8 cellular contexts compared by ENCODE assay signal in the genomic region with DNA sequence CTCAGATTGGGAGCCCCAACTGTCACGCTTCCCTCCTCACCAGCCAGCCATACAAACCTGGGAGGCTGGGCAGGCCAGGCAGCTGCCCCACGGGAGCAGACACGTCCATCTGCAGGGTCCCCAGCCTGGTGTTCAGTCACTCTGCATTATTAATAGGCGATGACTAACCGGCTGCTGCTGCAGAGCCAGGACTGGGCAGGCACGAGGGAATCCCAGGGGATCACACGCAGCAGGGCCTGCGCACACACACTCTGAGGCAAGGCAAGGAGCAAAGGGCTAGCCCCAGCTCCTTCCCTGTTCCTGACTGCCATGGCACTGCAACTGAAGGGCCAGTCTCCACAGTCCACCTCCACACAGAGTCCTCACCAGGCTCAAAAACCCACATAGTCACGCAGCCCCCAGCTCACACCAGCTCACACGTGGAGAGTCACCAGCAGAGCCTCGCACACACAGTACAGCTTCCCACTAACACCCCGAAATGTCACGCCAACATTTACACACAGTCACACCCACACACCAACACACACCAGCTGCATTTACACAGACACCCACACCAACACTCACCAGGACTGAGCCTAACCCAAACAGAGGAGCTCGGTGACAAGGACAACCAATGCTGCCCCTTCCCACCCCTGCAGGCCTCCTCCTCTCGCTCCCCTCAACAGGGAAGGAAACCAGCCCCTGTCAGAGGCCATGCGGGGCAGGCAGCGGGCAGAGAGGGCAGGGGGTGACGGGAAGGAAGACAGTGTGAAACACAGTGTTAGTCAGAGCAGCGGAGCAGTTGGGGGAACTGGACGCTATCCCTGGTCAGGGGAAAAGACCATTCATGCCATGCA. TPM values are rescaled to one million over a fixed set of nuclear protein-coding genes. Genes with fewer than 3 reads are reported as not detected.
A peak's percentile ranks its signal among the peaks of the same experiment; 100 is the strongest.
DNase-seq lines count a peak whose midpoint lies in the region; ATAC-seq and TF ChIP-seq lines count a peak whose summit lies in the region.

No MANE protein-coding gene starts in this region.

- no peak for TF ChIP-seq POLR2A in heart left ventricle (IDR thresholded peaks at IDR 0.05)

- H3K36me3 ChIP-seq in SK-N-SH (replicated peaks in 1 of 2; ENCODE audit: control insufficient read depth in 1 of 2, insufficient read depth in 2 of 2, low read length in 1 of 2), result no peaks in the 10 kb centered on the region
- no peaks in the 10 kb centered on the region for H3K36me3 ChIP-seq in heart left ventricle

- peaks cover 36% of the 10 kb centered on the region for H3K27me3 ChIP-seq in SK-N-SH (ENCODE audit: insufficient read depth)
- H3K27me3 ChIP-seq in heart left ventricle, result peaks cover 0 to 8% (median 0%) of the 10 kb centered on the region in 9 donors

- H3K9me3 ChIP-seq in SK-N-SH (no peaks in the 10 kb centered on the region), heart left ventricle (no peaks in the 10 kb centered on the region)

- DNase-seq in GM20000 (ENCODE audit: low spot score), result peak; percentile 43
- DNase-seq in SK-N-SH, result peak; percentile 59
- peak; percentile 81 to 92 (median 87) for DNase-seq in heart left ventricle
- peak; percentile 38 for DNase-seq in stimulated activated naive B cell treated with anti-CD40 and anti-IgM and Interleukin-4, amounts not matched to agents 10 μg/mL and 1 μg/mL and 100 μg/mL, for 72 hours
- no peak for DNase-seq in left colon
- no peak for DNase-seq in NCI-H1048 (lab: John Stamatoyannopoulos, UW)

- H3F3A ChIP-seq in SK-N-SH (replicated peaks; ENCODE audit: insufficient read depth), result no peaks in the 10 kb centered on the region

- H3K9me3 Mint-ChIP-seq in stimulated activated naive B cell treated with anti-CD40 and anti-IgM and Interleukin-4, amounts not matched to agents 10 μg/mL and 1 μg/mL and 100 μg/mL, for 72 hours, result no peaks in the 10 kb centered on the region

- POLR2A ChIA-PET in SK-N-SH (lab: Yijun Ruan, JAX), result no interaction called here

- H2AFZ ChIP-seq in SK-N-SH (ENCODE audit: low read depth), result no peak overlapping the region

- H3K36me3 Mint-ChIP-seq in stimulated activated naive B cell treated with anti-CD40 and anti-IgM and Interleukin-4, amounts not matched to agents 10 μg/mL and 1 μg/mL and 100 μg/mL, for 72 hours, result no peaks in the 10 kb centered on the region

- CTCF ChIA-PET in SK-N-SH (lab: Yijun Ruan, JAX), result interaction anchor here (0.9 to 3.4 kb wide), 8 partner anchors 13 to 226 kb away, joined by 3 to 26 read pairs (median 5); no protein-coding TSS in a partner anchor

- TF ChIP-seq CTCF in GM20000 (IDR thresholded peaks at IDR 0.05; ENCODE audit: extremely low read depth, missing control alignments) (no peak), SK-N-SH (IDR thresholded peaks at IDR 0.05) (no peak), heart left ventricle (IDR thresholded peaks at IDR 0.05) (no peak)

- peak overlapping the region; percentile 27 to 46 for H3K4me3 Mint-ChIP-seq in stimulated activated naive B cell treated with anti-CD40 and anti-IgM and Interleukin-4, amounts not matched to agents 10 μg/mL and 1 μg/mL and 100 μg/mL, for 72 hours

- H3K9me2 ChIP-seq in SK-N-SH, result no peaks in the 10 kb centered on the region

- H3K4me1 ChIP-seq in SK-N-SH (ENCODE audit: control insufficient read depth in 1 of 2, insufficient read depth in 2 of 2, low read depth in 1 of 2, low read length in 1 of 2), result peaks cover 9 to 15% of the 10 kb centered on the region in 2 experiments; a peak in 1 of 4 replicates
- H3K4me1 ChIP-seq in heart left ventricle, result peaks cover 0 to 22% (median 11%) of the 10 kb centered on the region in 12 donors

- H3K4me1 Mint-ChIP-seq in stimulated activated naive B cell treated with anti-CD40 and anti-IgM and Interleukin-4, amounts not matched to agents 10 μg/mL and 1 μg/mL and 100 μg/mL, for 72 hours, result peaks cover 31 to 39% of the 10 kb centered on the region in 2 donors

- no peak overlapping the region for H3K4me3 ChIP-seq in SK-N-SH (ENCODE audit: low read depth in 2 of 2, low read length in 1 of 2)
- H3K4me3 ChIP-seq in heart left ventricle, result no peak overlapping the region

- intact Hi-C loops in heart left ventricle (cut with DNase I), result no loop called here
- intact Hi-C loops in left colon (cut with DNase I, micrococcal nuclease), result no loop called here

- no peak for TF ChIP-seq RAD21 in SK-N-SH (IDR thresholded peaks at IDR 0.05; ENCODE audit: low read length)

- WGBS in SK-N-SH (ENCODE audit: low lambda C conversion rate), result 77% methylated on average over 15 of the region's 20 CpGs
- 42 to 49% (median 43%) methylated on average over 20 of the region's 20 CpGs for WGBS in heart left ventricle, 4 donors

- no peaks in the 10 kb centered on the region for H3K79me2 ChIP-seq in SK-N-SH (ENCODE audit: insufficient read depth)

- no peaks in the 10 kb centered on the region for H4K20me1 ChIP-seq in SK-N-SH (ENCODE audit: insufficient read depth)

- peaks cover 45 to 56% of the 10 kb centered on the region in 2 donors for H3K27me3 Mint-ChIP-seq in stimulated activated naive B cell treated with anti-CD40 and anti-IgM and Interleukin-4, amounts not matched to agents 10 μg/mL and 1 μg/mL and 100 μg/mL, for 72 hours

- ATAC-seq in heart left ventricle (peak; percentile 98 to 99 (median 98)), left colon (no peak), HG02973 (IDR thresholded peaks at IDR 0.05; ENCODE audit: unreplicated experiment) (no peak), HG03135 (IDR thresholded peaks at IDR 0.05; ENCODE audit: unreplicated experiment) (no peak)
- ATAC-seq in stimulated activated naive B cell treated with anti-CD40 and anti-IgM and Interleukin-4, amounts not matched to agents 10 μg/mL and 1 μg/mL and 100 μg/mL, for 72 hours (replicated peaks), result peak; percentile 76 to 80

- H3K4me2 ChIP-seq in SK-N-SH, result no peak overlapping the region; the same call in 1 of the 2 replicates

- H3K9ac ChIP-seq in SK-N-SH, result no peak overlapping the region

- H3K27ac ChIP-seq in SK-N-SH (ENCODE audit: low read depth in 2 of 2, low read length in 1 of 2), result no peak overlapping the region; a peak in 1 of 4 replicates
- H3K27ac ChIP-seq in heart left ventricle, result peak overlapping the region in 3 of 12 donors; percentile 25 to 61 (median 54)

- no peak for TF ChIP-seq EP300 in SK-N-SH (IDR thresholded peaks at IDR 0.05; ENCODE audit: borderline replicate concordance in 1 of 2, low read depth in 1 of 2, low read length in 1 of 2)

- H3K27ac Mint-ChIP-seq in stimulated activated naive B cell treated with anti-CD40 and anti-IgM and Interleukin-4, amounts not matched to agents 10 μg/mL and 1 μg/mL and 100 μg/mL, for 72 hours, result no peak overlapping the region

TF ChIP-seq in SK-N-SH, 30 proteins besides CTCF, POLR2A, EP300 and RAD21:
- TF ChIP-seq TCF12 (IDR thresholded peaks at IDR 0.05) (no peak), RXRA (IDR thresholded peaks at IDR 0.05; ENCODE audit: borderline replicate concordance, low read depth) (no peak), TEAD4 (IDR thresholded peaks at IDR 0.05; ENCODE audit: borderline replicate concordance, insufficient read depth) (no peak), EZH2phosphoT487 (IDR thresholded peaks at IDR 0.05; ENCODE audit: borderline replicate concordance, low read depth) (no peak)
- TF ChIP-seq, protein P1, sequence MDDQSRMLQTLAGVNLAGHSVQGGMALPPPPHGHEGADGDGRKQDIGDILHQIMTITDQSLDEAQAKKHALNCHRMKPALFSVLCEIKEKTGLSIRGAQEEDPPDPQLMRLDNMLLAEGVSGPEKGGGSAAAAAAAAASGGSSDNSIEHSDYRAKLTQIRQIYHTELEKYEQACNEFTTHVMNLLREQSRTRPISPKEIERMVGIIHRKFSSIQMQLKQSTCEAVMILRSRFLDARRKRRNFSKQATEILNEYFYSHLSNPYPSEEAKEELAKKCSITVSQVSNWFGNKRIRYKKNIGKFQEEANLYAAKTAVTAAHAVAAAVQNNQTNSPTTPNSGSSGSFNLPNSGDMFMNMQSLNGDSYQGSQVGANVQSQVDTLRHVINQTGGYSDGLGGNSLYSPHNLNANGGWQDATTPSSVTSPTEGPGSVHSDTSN (IDR thresholded peaks at IDR 0.05), result peak; percentile 30; the same call in 1 of the 2 replicates

RNA-seq across cellular contexts. Expression of a gene that starts 47.4 kb away (rescaled TPM):
- 0.15 TPM in 2 replicates for polyA plus RNA-seq in SK-N-SH (2012; rRNA removed)
- polyA plus RNA-seq in SK-N-SH (2012; cell fraction: cytosol; rRNA removed), result 0.09 and 1.4 TPM in 2 replicates
- polyA plus RNA-seq in SK-N-SH (2012; cell fraction: nucleus; rRNA removed), result 0.06 and 0.54 TPM in 2 replicates
- total RNA-seq in heart left ventricle, result 1 to 10 TPM in 4 of 9 donors, under 1 TPM in 4, not detected in 1; 0.62 to 5.5 (median 1.3) TPM
- under 1 TPM; 0.42 to 0.65 TPM for polyA plus RNA-seq in heart left ventricle
- 1 to 10 TPM; 3.6 to 5.3 TPM for total RNA-seq in left colon

Comparison
In these comparisons a context has a peak if more than half of its experiments do, and no peak if none do; other contexts are left out.
1. DNase-seq: peak in GM20000 (single experiment), SK-N-SH (single experiment), heart left ventricle (5 of 5) and stimulated activated naive B cell treated with anti-CD40 and anti-IgM and Interleukin-4, amounts not matched to agents 10 μg/mL and 1 μg/mL and 100 μg/mL, for 72 hours (single experiment); none in left colon (0 of 2) and NCI-H1048 (single experiment).
2. ATAC-seq: peak in heart left ventricle (4 of 4) and stimulated activated naive B cell treated with anti-CD40 and anti-IgM and Interleukin-4, amounts not matched to agents 10 μg/mL and 1 μg/mL and 100 μg/mL, for 72 hours (2 of 2); none in left colon (single experiment), HG02973 (single experiment) and HG03135 (single experiment).